In genomic region chr11:62402226-62402625, GRCh38 we compare ENCODE assay signal across 10 cellular contexts. TPM values are rescaled to one million over a fixed set of nuclear protein-coding genes. Genes with fewer than 3 reads are reported as not detected.
DNase-seq lines count a peak whose midpoint lies in the region; ATAC-seq lines count a peak whose summit lies in the region.
"Had no signal": no experiment of that assay in that cellular context is flagged by ENCODE, and none has a peak within 500 bp of the region (broad histone marks: within the 10 kb centered on the region; RNA-seq: fewer than 3 reads in every experiment).

No MANE protein-coding gene starts in this region.

- peak overlapping the region in 2 of 11 experiments; percentile 1 to 33; a peak in 4 of 22 replicates for H3K27ac ChIP-seq in BLaER1 treated with 17β-estradiol and CSF1 and Interleukin-3, amounts not matched to agents 10 nM and 100 nM
- H3K27ac ChIP-seq: C4-2B, cardiac muscle cell had no signal

- peak overlapping the region in 9 of 11 experiments; percentile 21 to 64 (median 45); a peak in 14 of 22 replicates for H3K4me2 ChIP-seq in BLaER1 treated with 17β-estradiol and CSF1 and Interleukin-3, amounts not matched to agents 10 nM and 100 nM

- no peak overlapping the region for H3K4me3 ChIP-seq in BLaER1 treated with 17β-estradiol and CSF1 and Interleukin-3, amounts not matched to agents 10 nM and 100 nM
- H3K4me3 ChIP-seq: cardiac muscle cell had no signal

- H4K20me1 ChIP-seq in BLaER1 treated with 17β-estradiol and CSF1 and Interleukin-3, amounts not matched to agents 10 nM and 100 nM, result no peaks in the 10 kb centered on the region

- CTCF ChIA-PET in activated CD4-positive, alpha-beta memory T cell treated with anti-CD3 and anti-CD28 coated beads for 36 hours (lab: Charles Lee), result interaction anchor here (1.0 to 5.7 kb wide), 7 partner anchors 8 to 158 kb away, joined by 3 to 49 read pairs (median 4); no protein-coding TSS in a partner anchor

- POLR2A ChIA-PET in activated CD4-positive, alpha-beta memory T cell treated with anti-CD3 and anti-CD28 coated beads for 36 hours (lab: Charles Lee), result interaction anchor here (0.8 to 1.1 kb wide), 2 partner anchors 172 to 368 kb away, joined by 3 read pairs; partner anchors contain the start of gene EEF1G

- peaks cover 19 to 41% (median 33%) of the 10 kb centered on the region in 10 experiments for H3K4me1 ChIP-seq in BLaER1 treated with 17β-estradiol and CSF1 and Interleukin-3, amounts not matched to agents 10 nM and 100 nM

- intact Hi-C loops in activated CD4-positive, alpha-beta memory T cell treated with anti-CD3 and anti-CD28 coated beads for 36 hours (cut with micrococcal nuclease), result no loop called here

- H3K36me3 ChIP-seq in BLaER1 treated with 17β-estradiol and CSF1 and Interleukin-3, amounts not matched to agents 10 nM and 100 nM, result no peaks in the 10 kb centered on the region
- H3K36me3 ChIP-seq: cardiac muscle cell had no signal

- H3K9me3 ChIP-seq in BLaER1 treated with 17β-estradiol and CSF1 and Interleukin-3, amounts not matched to agents 10 nM and 100 nM (replicated peaks in 1 of 11), result no peaks in the 10 kb centered on the region

- H3K27ac Mint-ChIP-seq in activated CD4-positive, alpha-beta memory T cell treated with anti-CD3 and anti-CD28 coated beads for 36 hours, result peak overlapping the region; percentile 86

- ATAC-seq in GM19455 (IDR thresholded peaks at IDR 0.05; ENCODE audit: unreplicated experiment), result no peak

- peak overlapping the region; percentile 71 for H3K4me3 Mint-ChIP-seq in activated CD4-positive, alpha-beta memory T cell treated with anti-CD3 and anti-CD28 coated beads for 36 hours

- peak; percentile 71 for DNase-seq in activated CD4-positive, alpha-beta memory T cell treated with anti-CD3 and anti-CD28 coated beads for 36 hours
- DNase-seq in fibroblast of gingiva (ENCODE audit: low read depth) (peak; percentile 25), NCI-H1930 (lab: John Stamatoyannopoulos, UW) (no peak), OCI-M1 (lab: John Stamatoyannopoulos, UW) (no peak), NCI-H524 treated with DMSO at 0.1 percent for 48 hours (lab: John Stamatoyannopoulos, UW) (no peak)
- peak; percentile 17 to 43 (median 28) for DNase-seq in stimulated activated CD4-positive, alpha-beta T cell treated with anti-CD3 and anti-CD28 coated beads, Interleukin-12 subunit alpha, Interleukin-12 subunit beta, amount 100 ng/mL, for 48 hours (ENCODE audit: low read depth in 2 of 3, low spot score in 1 of 3)

- no peaks in the 10 kb centered on the region for H3K9me3 Mint-ChIP-seq in activated CD4-positive, alpha-beta memory T cell treated with anti-CD3 and anti-CD28 coated beads for 36 hours

- no peaks in the 10 kb centered on the region for H3K36me3 Mint-ChIP-seq in activated CD4-positive, alpha-beta memory T cell treated with anti-CD3 and anti-CD28 coated beads for 36 hours

- H3K27me3 ChIP-seq in BLaER1 treated with 17β-estradiol and CSF1 and Interleukin-3, amounts not matched to agents 10 nM and 100 nM, result no peaks in the 10 kb centered on the region
- H3K27me3 ChIP-seq: cardiac muscle cell had no signal

- no peaks in the 10 kb centered on the region for H3K27me3 Mint-ChIP-seq in activated CD4-positive, alpha-beta memory T cell treated with anti-CD3 and anti-CD28 coated beads for 36 hours

- peaks cover 25% of the 10 kb centered on the region for H3K4me1 Mint-ChIP-seq in activated CD4-positive, alpha-beta memory T cell treated with anti-CD3 and anti-CD28 coated beads for 36 hours (ENCODE audit: low read depth)

- H3K9ac ChIP-seq in BLaER1 treated with 17β-estradiol and CSF1 and Interleukin-3, amounts not matched to agents 10 nM and 100 nM, result no peak overlapping the region

RNA-seq across cellular contexts. Expression of gene SCGB1A1, which starts 16.6 kb away (rescaled TPM):
- total RNA-seq in activated CD4-positive, alpha-beta memory T cell treated with anti-CD3 and anti-CD28 coated beads for 36 hours, result not detected
- total RNA-seq: cardiac muscle cell had no signal

Comparison
In these comparisons a context has a peak if more than half of its experiments do, and no peak if none do; other contexts are left out.
1. DNase-seq: peak in activated CD4-positive, alpha-beta memory T cell treated with anti-CD3 and anti-CD28 coated beads for 36 hours (single experiment), fibroblast of gingiva (single experiment) and stimulated activated CD4-positive, alpha-beta T cell treated with anti-CD3 and anti-CD28 coated beads, Interleukin-12 subunit alpha, Interleukin-12 subunit beta, amount 100 ng/mL, for 48 hours (3 of 3); none in NCI-H1930 (0 of 2), OCI-M1 (single experiment) and NCI-H524 treated with DMSO at 0.1 percent for 48 hours (single experiment).